Comparison of ENCODE assay signal across 1 cellular context in the genomic region with DNA sequence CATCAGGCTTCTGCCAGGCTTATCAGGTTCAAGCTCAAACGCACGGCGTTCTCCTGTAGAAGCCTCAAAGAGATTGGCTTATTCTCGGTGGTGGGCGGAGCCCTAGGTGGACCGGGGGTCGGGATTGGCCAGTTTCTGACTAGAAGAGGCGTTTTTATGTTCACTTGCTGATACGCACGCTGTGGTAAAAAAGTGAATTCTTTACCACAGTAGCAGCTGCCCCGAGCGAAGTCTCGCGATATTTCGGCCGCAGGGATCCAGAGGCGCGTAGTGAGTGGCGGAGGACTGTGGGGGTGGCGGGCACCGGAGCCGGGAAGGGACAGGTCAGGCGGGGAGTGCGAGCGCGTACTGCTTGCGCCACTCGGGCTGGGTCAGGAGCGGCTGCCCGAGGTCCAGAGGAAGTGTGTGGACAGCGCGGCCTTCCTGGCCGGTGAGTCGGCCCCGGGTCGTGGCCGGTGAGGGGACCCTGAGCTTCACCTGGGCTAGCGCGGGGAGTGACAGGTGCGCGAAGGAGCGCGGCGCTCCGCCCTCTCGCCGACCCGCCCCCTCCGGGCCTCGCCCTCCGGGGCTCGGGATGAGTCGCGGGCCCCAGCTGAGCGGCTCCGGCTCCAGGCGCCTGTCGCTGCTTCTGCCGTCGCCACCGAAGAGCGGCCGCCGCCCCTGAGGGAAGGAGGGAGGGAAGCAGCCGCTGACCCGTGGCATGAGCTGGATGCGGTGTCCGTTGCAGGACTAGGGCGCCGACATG.
TF ChIP-seq lines count a peak whose summit lies in the region.

DMXL1 (plus strand) TSS at position 260 of the 745 bp plus-strand sequence; CDS start at position 743, 483 bp downstream.

TF ChIP-seq in K562, 482 proteins besides CTCF, POLR2A, EP300 and RAD21 (continued from another document and continues in another):
- TF ChIP-seq, protein P1, sequence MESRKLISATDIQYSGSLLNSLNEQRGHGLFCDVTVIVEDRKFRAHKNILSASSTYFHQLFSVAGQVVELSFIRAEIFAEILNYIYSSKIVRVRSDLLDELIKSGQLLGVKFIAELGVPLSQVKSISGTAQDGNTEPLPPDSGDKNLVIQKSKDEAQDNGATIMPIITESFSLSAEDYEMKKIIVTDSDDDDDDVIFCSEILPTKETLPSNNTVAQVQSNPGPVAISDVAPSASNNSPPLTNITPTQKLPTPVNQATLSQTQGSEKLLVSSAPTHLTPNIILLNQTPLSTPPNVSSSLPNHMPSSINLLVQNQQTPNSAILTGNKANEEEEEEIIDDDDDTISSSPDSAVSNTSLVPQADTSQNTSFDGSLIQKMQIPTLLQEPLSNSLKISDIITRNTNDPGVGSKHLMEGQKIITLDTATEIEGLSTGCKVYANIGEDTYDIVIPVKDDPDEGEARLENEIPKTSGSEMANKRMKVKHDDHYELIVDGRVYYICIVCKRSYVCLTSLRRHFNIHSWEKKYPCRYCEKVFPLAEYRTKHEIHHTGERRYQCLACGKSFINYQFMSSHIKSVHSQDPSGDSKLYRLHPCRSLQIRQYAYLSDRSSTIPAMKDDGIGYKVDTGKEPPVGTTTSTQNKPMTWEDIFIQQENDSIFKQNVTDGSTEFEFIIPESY (CRISPR knock-in tag; IDR thresholded peaks at IDR 0.05) = no peak
- TF ChIP-seq POU5F1 (IDR thresholded peaks at IDR 0.05; ENCODE audit: borderline replicate concordance, low read depth, low read length, partially characterized antibody) (peak; percentile 32), TBL1XR1 (IDR thresholded peaks at IDR 0.05; ENCODE audit: low read length in 2 of 2) (no peak), MED1 (CRISPR knock-in tag; IDR thresholded peaks at IDR 0.05; ENCODE audit: borderline replicate concordance) (no peak), NFYB (IDR thresholded peaks at IDR 0.05; ENCODE audit: extremely low read depth, insufficient read length) (peak; percentile 76), NKRF (IDR thresholded peaks at IDR 0.05; ENCODE audit: borderline replicate concordance) (peak; percentile 74), ZNF24 (IDR thresholded peaks at IDR 0.05) (no peak), ZNF551 (CRISPR knock-in tag; IDR thresholded peaks at IDR 0.05) (no peak), NCOA4 (IDR thresholded peaks at IDR 0.05; ENCODE audit: partially characterized antibody) (no peak), ZFX (CRISPR knock-in tag; IDR thresholded peaks at IDR 0.05) (peak; percentile 92), ZFP36 (IDR thresholded peaks at IDR 0.05; ENCODE audit: low read depth, low read length, partially characterized antibody) (no peak), ZNF197 (CRISPR knock-in tag; IDR thresholded peaks at IDR 0.05; ENCODE audit: low read depth) (no peak), THRA (IDR thresholded peaks at IDR 0.05) (no peak), CAMTA2 (CRISPR knock-in tag; conservative IDR thresholded peaks at IDR 0.05) (no peak), NEUROD1 (IDR thresholded peaks at IDR 0.05; ENCODE audit: borderline replicate concordance, low read depth, low read length, partially characterized antibody) (peak; percentile 48), SLC30A9 (CRISPR knock-in tag; IDR thresholded peaks at IDR 0.05) (no peak), ZNF124 (CRISPR knock-in tag; IDR thresholded peaks at IDR 0.05) (no peak), ZBTB1 (CRISPR knock-in tag; IDR thresholded peaks at IDR 0.05; ENCODE audit: borderline replicate concordance, low read depth) (no peak; the same call in 1 of the 2 replicates), BCLAF1 (IDR thresholded peaks at IDR 0.05; ENCODE audit: borderline replicate concordance in 1 of 2, control insufficient read depth in 1 of 2, low read depth in 2 of 2, low read length in 1 of 2) (no peak), PRMT5 (CRISPR knock-in tag; IDR thresholded peaks at IDR 0.05) (no peak), ETV5 (CRISPR knock-in tag; IDR thresholded peaks at IDR 0.05; ENCODE audit: low read depth) (peak; percentile 65; the same call in 1 of the 2 replicates), ILF3 (IDR thresholded peaks at IDR 0.05; ENCODE audit: borderline replicate concordance) (no peak), SIN3B (IDR thresholded peaks at IDR 0.05; ENCODE audit: low read depth) (0 out of 2 replicates have a peak, but pooled peaks have one; percentile 43), GABPB2 (CRISPR knock-in tag; conservative IDR thresholded peaks at IDR 0.05) (no peak), SREBF2 (CRISPR knock-in tag; IDR thresholded peaks at IDR 0.05) (no peak), ZFP91 (CRISPR knock-in tag; IDR thresholded peaks at IDR 0.05) (no peak)
- TF ChIP-seq, protein P2, sequence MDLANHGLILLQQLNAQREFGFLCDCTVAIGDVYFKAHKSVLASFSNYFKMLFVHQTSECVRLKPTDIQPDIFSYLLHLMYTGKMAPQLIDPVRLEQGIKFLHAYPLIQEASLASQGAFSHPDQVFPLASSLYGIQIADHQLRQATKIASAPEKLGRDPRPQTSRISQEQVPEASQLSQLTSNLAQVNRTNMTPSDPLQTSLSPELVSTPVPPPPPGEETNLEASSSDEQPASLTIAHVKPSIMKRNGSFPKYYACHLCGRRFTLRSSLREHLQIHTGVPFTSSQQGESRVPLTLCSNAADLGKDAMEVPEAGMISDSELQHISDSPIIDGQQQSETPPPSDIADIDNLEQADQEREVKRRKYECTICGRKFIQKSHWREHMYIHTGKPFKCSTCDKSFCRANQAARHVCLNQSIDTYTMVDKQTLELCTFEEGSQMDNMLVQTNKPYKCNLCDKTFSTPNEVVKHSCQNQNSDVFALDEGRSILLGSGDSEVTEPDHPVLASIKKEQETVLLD (IDR thresholded peaks at IDR 0.05) = no peak
- TF ChIP-seq, protein P3, sequence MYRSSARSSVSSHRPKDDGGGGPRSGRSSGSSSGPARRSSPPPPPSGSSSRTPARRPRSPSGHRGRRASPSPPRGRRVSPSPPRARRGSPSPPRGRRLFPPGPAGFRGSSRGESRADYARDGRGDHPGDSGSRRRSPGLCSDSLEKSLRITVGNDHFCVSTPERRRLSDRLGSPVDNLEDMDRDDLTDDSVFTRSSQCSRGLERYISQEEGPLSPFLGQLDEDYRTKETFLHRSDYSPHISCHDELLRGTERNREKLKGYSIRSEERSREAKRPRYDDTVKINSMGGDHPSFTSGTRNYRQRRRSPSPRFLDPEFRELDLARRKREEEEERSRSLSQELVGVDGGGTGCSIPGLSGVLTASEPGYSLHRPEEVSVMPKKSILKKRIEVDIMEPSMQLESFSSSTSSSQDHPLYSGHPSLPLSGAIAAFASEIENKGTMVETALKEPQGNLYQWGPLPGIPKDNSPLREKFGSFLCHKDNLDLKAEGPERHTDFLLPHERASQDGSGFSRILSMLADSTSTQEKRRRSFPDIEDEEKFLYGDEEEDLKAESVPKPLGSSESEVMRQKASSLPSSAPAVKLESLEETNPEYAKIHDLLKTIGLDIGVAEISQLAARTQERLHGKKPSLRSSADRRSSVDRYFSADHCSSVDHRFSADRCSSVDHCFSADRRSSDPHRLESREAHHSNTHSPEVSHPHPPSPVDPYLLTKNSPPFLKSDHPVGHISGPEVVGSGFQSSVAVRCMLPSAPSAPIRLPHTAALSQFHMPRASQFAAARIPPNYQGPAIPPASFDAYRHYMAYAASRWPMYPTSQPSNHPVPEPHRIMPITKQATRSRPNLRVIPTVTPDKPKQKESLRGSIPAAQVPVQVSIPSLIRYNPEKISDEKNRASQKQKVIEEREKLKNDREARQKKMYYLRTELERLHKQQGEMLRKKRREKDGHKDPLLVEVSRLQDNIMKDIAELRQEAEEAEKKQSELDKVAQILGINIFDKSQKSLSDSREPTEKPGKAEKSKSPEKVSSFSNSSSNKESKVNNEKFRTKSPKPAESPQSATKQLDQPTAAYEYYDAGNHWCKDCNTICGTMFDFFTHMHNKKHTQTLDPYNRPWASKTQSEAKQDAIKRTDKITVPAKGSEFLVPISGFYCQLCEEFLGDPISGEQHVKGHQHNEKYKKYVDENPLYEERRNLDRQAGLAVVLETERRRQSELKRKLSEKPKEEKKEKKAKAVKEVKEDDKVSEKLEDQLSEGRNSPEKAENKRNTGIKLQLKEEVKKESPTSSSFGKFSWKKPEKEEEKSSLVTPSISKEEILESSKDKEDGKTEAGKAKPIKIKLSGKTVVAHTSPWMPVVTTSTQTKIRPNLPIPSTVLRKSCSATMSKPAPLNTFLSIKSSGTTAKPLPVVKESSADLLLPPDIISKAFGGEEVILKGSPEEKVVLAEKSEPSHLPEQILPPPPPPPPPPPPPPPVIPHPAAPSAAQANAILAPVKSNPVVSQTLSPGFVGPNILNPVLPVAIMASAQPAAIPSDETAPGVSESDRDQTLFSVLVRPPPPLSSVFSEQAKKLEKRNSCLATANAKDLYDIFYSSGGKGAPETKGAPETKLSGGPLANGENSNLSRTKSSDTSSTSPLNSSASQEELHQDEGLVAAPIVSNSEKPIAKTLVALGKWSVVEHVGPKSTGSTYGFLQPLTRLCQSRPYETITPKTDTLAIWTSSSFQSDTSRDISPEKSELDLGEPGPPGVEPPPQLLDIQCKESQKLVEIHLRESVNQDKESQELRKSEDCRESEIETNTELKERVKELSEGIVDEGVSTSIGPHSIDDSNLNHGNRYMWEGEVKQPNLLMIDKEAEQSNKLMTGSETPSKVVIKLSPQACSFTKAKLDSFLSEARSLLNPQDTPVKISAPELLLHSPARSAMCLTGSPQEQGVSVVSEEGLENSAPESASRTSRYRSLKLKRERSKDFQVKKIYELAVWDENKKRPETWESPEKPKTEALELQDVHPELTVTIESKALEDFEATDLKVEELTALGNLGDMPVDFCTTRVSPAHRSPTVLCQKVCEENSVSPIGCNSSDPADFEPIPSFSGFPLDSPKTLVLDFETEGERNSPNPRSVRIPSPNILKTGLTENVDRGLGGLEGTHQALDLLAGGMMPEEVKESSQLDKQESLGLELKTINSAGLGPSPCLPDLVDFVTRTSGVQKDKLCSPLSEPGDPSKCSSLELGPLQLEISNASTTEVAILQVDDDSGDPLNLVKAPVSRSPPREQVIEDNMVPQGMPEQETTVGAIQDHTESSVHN (IDR thresholded peaks at IDR 0.05; ENCODE audit: borderline replicate concordance in 1 of 2, low read depth in 1 of 2) = no peak
- TF ChIP-seq, protein P4, sequence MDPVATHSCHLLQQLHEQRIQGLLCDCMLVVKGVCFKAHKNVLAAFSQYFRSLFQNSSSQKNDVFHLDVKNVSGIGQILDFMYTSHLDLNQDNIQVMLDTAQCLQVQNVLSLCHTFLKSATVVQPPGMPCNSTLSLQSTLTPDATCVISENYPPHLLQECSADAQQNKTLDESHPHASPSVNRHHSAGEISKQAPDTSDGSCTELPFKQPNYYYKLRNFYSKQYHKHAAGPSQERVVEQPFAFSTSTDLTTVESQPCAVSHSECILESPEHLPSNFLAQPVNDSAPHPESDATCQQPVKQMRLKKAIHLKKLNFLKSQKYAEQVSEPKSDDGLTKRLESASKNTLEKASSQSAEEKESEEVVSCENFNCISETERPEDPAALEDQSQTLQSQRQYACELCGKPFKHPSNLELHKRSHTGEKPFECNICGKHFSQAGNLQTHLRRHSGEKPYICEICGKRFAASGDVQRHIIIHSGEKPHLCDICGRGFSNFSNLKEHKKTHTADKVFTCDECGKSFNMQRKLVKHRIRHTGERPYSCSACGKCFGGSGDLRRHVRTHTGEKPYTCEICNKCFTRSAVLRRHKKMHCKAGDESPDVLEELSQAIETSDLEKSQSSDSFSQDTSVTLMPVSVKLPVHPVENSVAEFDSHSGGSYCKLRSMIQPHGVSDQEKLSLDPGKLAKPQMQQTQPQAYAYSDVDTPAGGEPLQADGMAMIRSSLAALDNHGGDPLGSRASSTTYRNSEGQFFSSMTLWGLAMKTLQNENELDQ (CRISPR knock-in tag; IDR thresholded peaks at IDR 0.05; ENCODE audit: borderline replicate concordance) = no peak
